In genomic region chr20:8527998-8528397, GRCh38 we compare ENCODE assay signal across 10 cellular contexts.
DNase-seq lines count a peak whose midpoint lies in the region; ATAC-seq, FAIRE-seq and TF ChIP-seq lines count a peak whose summit lies in the region.
"Had no signal": no experiment of that assay in that cellular context is flagged by ENCODE, and none has a peak within 500 bp of the region (broad histone marks: within the 10 kb centered on the region; RNA-seq: fewer than 3 reads in every experiment).

No MANE protein-coding gene starts in this region.

- ATAC-seq in A549 (no peak), GM21786 (IDR thresholded peaks at IDR 0.05; ENCODE audit: unreplicated experiment) (peak; percentile 92), K562 (no peak)

- H3K9me3 Mint-ChIP-seq in activated CD4-positive, alpha-beta memory T cell treated with anti-CD3 and anti-CD28 coated beads for 36 hours: no peaks in the 10 kb centered on the region
- no peaks in the 10 kb centered on the region for H3K9me3 Mint-ChIP-seq in activated naive CD4-positive, alpha-beta T cell treated with anti-CD3 and anti-CD28 coated beads, Interleukin-2, amount 10 ng/mL, durations not matched to agents 7 days and 5 days

- TF ChIP-seq CTCF in A549 (IDR thresholded peaks at IDR 0.05) (no peak), MM.1S (IDR thresholded peaks at IDR 0.05; ENCODE audit: low read length) (no peak), K562 (IDR thresholded peaks at IDR 0.05 in 2 of 3, conservative IDR thresholded peaks at IDR 0.05 in 1 of 3; ENCODE audit: insufficient read depth in 2 of 3, low read depth in 1 of 3, low read length in 3 of 3) (no peak)

- TF ChIP-seq POLR2A in A549 (IDR thresholded peaks at IDR 0.05; ENCODE audit: low read length) (no peak), K562 (conservative IDR thresholded peaks at IDR 0.05) (no peak)

- H2AFZ ChIP-seq in MM.1S (ENCODE audit: low read length) (no peak overlapping the region), K562 (ENCODE audit: low read depth, low read length) (no peak overlapping the region)

- no peaks in the 10 kb centered on the region for H3K9me1 ChIP-seq in K562 (ENCODE audit: control insufficient read depth, insufficient read depth, low read length)

- H3K4me2 ChIP-seq in A549: no peak overlapping the region
- H3K4me2 ChIP-seq in MM.1S (ENCODE audit: low read depth, low read length): no peak overlapping the region
- H3K4me2 ChIP-seq in K562 (ENCODE audit: insufficient read depth, low read length): no peak overlapping the region

- intact Hi-C loops in K562 (cut with micrococcal nuclease): no loop called here
- intact Hi-C loops in activated CD4-positive, alpha-beta memory T cell treated with anti-CD3 and anti-CD28 coated beads for 36 hours (cut with micrococcal nuclease): no loop called here

- POLR2A ChIA-PET in A549 (lab: Yijun Ruan, JAX): no interaction called here
- POLR2A ChIA-PET in K562 (lab: Yijun Ruan, JAX): no interaction called here
- POLR2A ChIA-PET in activated CD4-positive, alpha-beta memory T cell treated with anti-CD3 and anti-CD28 coated beads for 36 hours (lab: Charles Lee): no interaction called here

- no peaks in the 10 kb centered on the region for H3F3A ChIP-seq in MM.1S (ENCODE audit: insufficient read depth, low read length)

- H3K27ac ChIP-seq in A549: no peak overlapping the region
- no peak overlapping the region for H3K27ac ChIP-seq in MM.1S (ENCODE audit: low read length)
- no peak overlapping the region for H3K27ac ChIP-seq in K562 (ENCODE audit: extremely low read depth, low read depth, low read length)

- H3K9me3 ChIP-seq in A549 (no peaks in the 10 kb centered on the region), MM.1S (replicated peaks; ENCODE audit: insufficient read depth, low read length) (no peaks in the 10 kb centered on the region), K562 (replicated peaks; ENCODE audit: control insufficient read depth, insufficient read depth, low read depth, low read length) (no peaks in the 10 kb centered on the region)

- H3K9me2 ChIP-seq in MM.1S (replicated peaks; ENCODE audit: insufficient read depth, low read length): no peaks in the 10 kb centered on the region

- no peaks in the 10 kb centered on the region for H3K4me1 Mint-ChIP-seq in activated CD4-positive, alpha-beta memory T cell treated with anti-CD3 and anti-CD28 coated beads for 36 hours (ENCODE audit: low read depth)
- H3K4me1 Mint-ChIP-seq in activated naive CD4-positive, alpha-beta T cell treated with anti-CD3 and anti-CD28 coated beads, Interleukin-2, amount 10 ng/mL, durations not matched to agents 7 days and 5 days: no peaks in the 10 kb centered on the region

- no peaks in the 10 kb centered on the region for H3K27me3 ChIP-seq in MM.1S (replicated peaks; ENCODE audit: insufficient read depth, low read length)
- H3K27me3 ChIP-seq in K562 (ENCODE audit: control insufficient read depth in 2 of 2, insufficient read depth in 2 of 2, low read length in 2 of 2): no peaks in the 10 kb centered on the region

- H3K4me3 ChIP-seq in A549 (no peak overlapping the region), MM.1S (ENCODE audit: low read length) (no peak overlapping the region), K562 (no peak overlapping the region)

- CTCF ChIA-PET in A549 (lab: Yijun Ruan, JAX): interaction anchor here (0.8 kb wide), 1 partner anchor 21 kb away, joined by 3 read pairs; no protein-coding TSS in a partner anchor
- CTCF ChIA-PET in K562 (lab: Yijun Ruan, JAX; ENCODE audit: low intra/inter-chr PET ratio): no interaction called here
- CTCF ChIA-PET in activated CD4-positive, alpha-beta memory T cell treated with anti-CD3 and anti-CD28 coated beads for 36 hours (lab: Charles Lee): no interaction called here
- CTCF ChIA-PET in activated naive CD4-positive, alpha-beta T cell treated with anti-CD3 and anti-CD28 coated beads, Interleukin-2, amount 10 ng/mL, durations not matched to agents 7 days and 5 days (lab: Charles Lee): no interaction called here

- BruUV-seq in K562 (replicated peaks; lab: Mats Ljungman, UMichigan): no TSS peak

- TF ChIP-seq RAD21 in A549 (conservative IDR thresholded peaks at IDR 0.05 in 1 of 2, IDR thresholded peaks at IDR 0.05 in 1 of 2): no peak
- no peak for TF ChIP-seq RAD21 in K562 (CRISPR knock-in tag; conservative IDR thresholded peaks at IDR 0.05 in 1 of 2, IDR thresholded peaks at IDR 0.05 in 1 of 2)

- H3K4me1 ChIP-seq in A549 (no peaks in the 10 kb centered on the region), MM.1S (ENCODE audit: low read length) (peaks cover 5% of the 10 kb centered on the region; the same call in 1 of the 2 replicates), K562 (replicated peaks in 1 of 2; ENCODE audit: control insufficient read depth in 2 of 2, insufficient read depth in 2 of 2, low read length in 2 of 2) (no peaks in the 10 kb centered on the region)

- DNase-seq in A549 (ENCODE audit: low read depth in 1 of 2, low spot score in 1 of 2): peak in 1 of 2 experiments; percentile 33
- DNase-seq in MM.1S: peak; percentile 22
- no peak for DNase-seq in K562 (ENCODE audit: extremely low read depth in 1 of 4, low spot score in 3 of 4)
- DNase-seq in activated CD4-positive, alpha-beta memory T cell treated with anti-CD3 and anti-CD28 coated beads for 36 hours: no peak
- DNase-seq in activated naive CD4-positive, alpha-beta T cell treated with anti-CD3 and anti-CD28 coated beads, Interleukin-2, amount 10 ng/mL, durations not matched to agents 7 days and 5 days: no peak
- DNase-seq in DMS153 (lab: John Stamatoyannopoulos, UW): no peak
- no peak for DNase-seq in foreskin melanocyte
- DNase-seq: NCI-H1048 had no signal

- H3K27me3 Mint-ChIP-seq in activated CD4-positive, alpha-beta memory T cell treated with anti-CD3 and anti-CD28 coated beads for 36 hours: no peaks in the 10 kb centered on the region
- no peaks in the 10 kb centered on the region for H3K27me3 Mint-ChIP-seq in activated naive CD4-positive, alpha-beta T cell treated with anti-CD3 and anti-CD28 coated beads, Interleukin-2, amount 10 ng/mL, durations not matched to agents 7 days and 5 days
- H3K27me3 Mint-ChIP-seq: B cell had no signal

- H3K27ac Mint-ChIP-seq in activated CD4-positive, alpha-beta memory T cell treated with anti-CD3 and anti-CD28 coated beads for 36 hours: no peak overlapping the region
- no peak overlapping the region for H3K27ac Mint-ChIP-seq in activated naive CD4-positive, alpha-beta T cell treated with anti-CD3 and anti-CD28 coated beads, Interleukin-2, amount 10 ng/mL, durations not matched to agents 7 days and 5 days
- H3K27ac Mint-ChIP-seq: B cell had no signal

- in situ Hi-C loops in K562 (cut with MboI): no loop called here

- H3K9ac ChIP-seq in MM.1S (ENCODE audit: low read length): no peak overlapping the region
- H3K9ac ChIP-seq in K562 (ENCODE audit: insufficient read depth in 1 of 2, low read depth in 2 of 2, low read length in 2 of 2): no peak overlapping the region

- TF ChIP-seq EP300 in A549 (IDR thresholded peaks at IDR 0.05) (no peak), K562 (IDR thresholded peaks at IDR 0.05; ENCODE audit: low read length) (no peak)

- H3K36me3 Mint-ChIP-seq in activated CD4-positive, alpha-beta memory T cell treated with anti-CD3 and anti-CD28 coated beads for 36 hours: no peaks in the 10 kb centered on the region
- H3K36me3 Mint-ChIP-seq in activated naive CD4-positive, alpha-beta T cell treated with anti-CD3 and anti-CD28 coated beads, Interleukin-2, amount 10 ng/mL, durations not matched to agents 7 days and 5 days: no peaks in the 10 kb centered on the region

- FAIRE-seq in A549 (lab: Jason Lieb, UNC) (no peak), K562 (lab: Jason Lieb, UNC) (no peak)

- H3K4me3 Mint-ChIP-seq in activated CD4-positive, alpha-beta memory T cell treated with anti-CD3 and anti-CD28 coated beads for 36 hours: no peak overlapping the region
- no peak overlapping the region for H3K4me3 Mint-ChIP-seq in activated naive CD4-positive, alpha-beta T cell treated with anti-CD3 and anti-CD28 coated beads, Interleukin-2, amount 10 ng/mL, durations not matched to agents 7 days and 5 days
- H3K4me3 Mint-ChIP-seq: B cell had no signal

- 0% methylated on average over 1 of the region's 1 CpG for WGBS in A549 (ENCODE audit: missing lambda C conversion rate)
- WGBS in K562 (ENCODE audit: insufficient coverage, low coverage, missing lambda C conversion rate): 0% methylated on average over 1 of the region's 1 CpG

- no peaks in the 10 kb centered on the region for H4K20me1 ChIP-seq in MM.1S (ENCODE audit: insufficient read depth, low read length)
- H4K20me1 ChIP-seq in K562 (replicated peaks; ENCODE audit: control insufficient read depth, insufficient read depth, low read length): no peaks in the 10 kb centered on the region

- H3K36me3 ChIP-seq in MM.1S (replicated peaks; ENCODE audit: insufficient read depth, low read length) (no peaks in the 10 kb centered on the region), K562 (ENCODE audit: control insufficient read depth, insufficient read depth, low read length) (no peaks in the 10 kb centered on the region)

- H3K79me2 ChIP-seq in MM.1S (ENCODE audit: low read length): no peaks in the 10 kb centered on the region
- no peaks in the 10 kb centered on the region for H3K79me2 ChIP-seq in K562 (ENCODE audit: control insufficient read depth, insufficient read depth, low read length)

TF ChIP-seq in A549, 52 proteins besides CTCF, POLR2A, EP300 and RAD21:
- TF ChIP-seq CBX8 (IDR thresholded peaks at IDR 0.05) (no peak), HOXB5 (CRISPR knock-in tag; IDR thresholded peaks at IDR 0.05) (no peak), MAFK (IDR thresholded peaks at IDR 0.05; ENCODE audit: partially characterized antibody) (peak; percentile 89), NFE2L2 (conservative IDR thresholded peaks at IDR 0.05; ENCODE audit: low read length) (peak; percentile 81)

TF ChIP-seq in K562, 482 proteins besides CTCF, POLR2A, EP300 and RAD21 (continues in another document):
- TF ChIP-seq EGR1 (conservative IDR thresholded peaks at IDR 0.05) (no peak), TARDBP (IDR thresholded peaks at IDR 0.05) (no peak), GABPB1 (CRISPR knock-in tag; IDR thresholded peaks at IDR 0.05) (no peak), ZNF124 (CRISPR knock-in tag; IDR thresholded peaks at IDR 0.05) (no peak), NFRKB (IDR thresholded peaks at IDR 0.05; ENCODE audit: low read depth) (no peak), ZNF699 (CRISPR knock-in tag; IDR thresholded peaks at IDR 0.05; ENCODE audit: insufficient replicate concordance) (no peak), TGIF2 (CRISPR knock-in tag; IDR thresholded peaks at IDR 0.05) (no peak), MED1 (CRISPR knock-in tag; IDR thresholded peaks at IDR 0.05; ENCODE audit: borderline replicate concordance) (no peak), XRCC4 (IDR thresholded peaks at IDR 0.05; ENCODE audit: extremely low read depth, insufficient read depth, insufficient read length) (no peak), HSF4 (CRISPR knock-in tag; IDR thresholded peaks at IDR 0.05; ENCODE audit: borderline replicate concordance) (no peak)

Comparison
In these comparisons a context has a peak if more than half of its experiments do, and no peak if none do; other contexts are left out.
1. Of the 35 proteins assayed by ChIP-seq in both K562 and A549: peak only in K562: none; only in A549: none; in both: MAFK; in neither: 34.